1 cellular context compared by ENCODE assay signal in the genomic region with DNA sequence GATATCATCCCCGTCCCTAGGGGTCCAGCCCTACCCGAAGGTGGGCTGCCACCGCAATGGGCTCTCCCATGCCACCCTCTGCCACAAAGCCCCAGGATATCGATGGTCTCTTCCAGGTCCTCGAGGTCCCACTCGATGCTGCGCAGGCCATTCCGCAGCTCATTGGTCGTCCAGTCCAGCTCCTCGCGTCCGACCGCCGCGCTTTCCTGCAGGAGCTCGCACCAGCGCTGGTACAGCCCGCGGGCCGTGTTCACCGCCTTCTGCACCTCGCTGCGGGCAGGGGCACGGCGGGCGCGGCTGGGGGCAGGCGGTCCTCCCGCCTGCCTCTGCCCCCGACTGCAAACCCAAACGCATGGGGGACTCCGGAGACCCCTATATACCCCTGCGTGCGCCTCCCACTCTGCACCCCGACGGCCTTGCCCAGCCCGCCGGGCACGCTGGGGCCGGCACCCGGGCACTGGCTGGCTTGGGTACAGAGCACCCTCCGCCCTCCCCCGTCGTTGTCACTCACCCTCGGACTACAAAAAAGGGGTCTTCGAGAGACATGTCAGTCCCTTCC.
TF ChIP-seq lines count a peak whose summit lies in the region.

No MANE protein-coding gene starts in this region.

TF ChIP-seq in HEK293, 187 proteins besides CTCF, POLR2A, EP300 and RAD21 (continued from another document):
- TF ChIP-seq, protein P1, sequence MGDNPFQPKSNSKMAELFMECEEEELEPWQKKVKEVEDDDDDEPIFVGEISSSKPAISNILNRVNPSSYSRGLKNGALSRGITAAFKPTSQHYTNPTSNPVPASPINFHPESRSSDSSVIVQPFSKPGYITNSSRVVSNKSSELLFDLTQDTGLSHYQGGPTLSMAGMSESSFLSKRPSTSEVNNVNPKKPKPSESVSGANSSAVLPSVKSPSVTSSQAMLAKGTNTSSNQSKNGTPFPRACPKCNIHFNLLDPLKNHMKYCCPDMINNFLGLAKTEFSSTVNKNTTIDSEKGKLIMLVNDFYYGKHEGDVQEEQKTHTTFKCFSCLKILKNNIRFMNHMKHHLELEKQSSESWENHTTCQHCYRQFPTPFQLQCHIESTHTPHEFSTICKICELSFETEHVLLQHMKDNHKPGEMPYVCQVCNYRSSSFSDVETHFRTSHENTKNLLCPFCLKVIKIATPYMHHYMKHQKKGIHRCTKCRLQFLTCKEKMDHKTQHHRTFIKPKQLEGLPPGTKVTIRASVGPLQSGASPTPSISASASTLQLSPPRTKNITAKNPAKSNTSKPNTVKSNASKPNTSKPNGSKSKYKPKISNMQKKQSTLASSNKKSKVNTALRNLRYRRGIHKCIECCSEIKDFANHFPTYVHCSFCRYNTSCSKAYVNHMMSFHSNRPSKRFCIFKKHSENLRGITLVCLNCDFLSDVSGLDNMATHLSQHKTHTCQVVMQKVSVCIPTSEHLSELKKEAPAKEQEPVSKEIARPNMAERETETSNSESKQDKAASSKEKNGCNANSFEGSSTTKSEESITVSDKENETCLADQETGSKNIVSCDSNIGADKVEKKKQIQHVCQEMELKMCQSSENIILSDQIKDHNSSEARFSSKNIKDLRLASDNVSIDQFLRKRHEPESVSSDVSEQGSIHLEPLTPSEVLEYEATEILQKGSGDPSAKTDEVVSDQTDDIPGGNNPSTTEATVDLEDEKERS (tag by site-specific recombination; IDR thresholded peaks at IDR 0.05) = no peak
- TF ChIP-seq ZNF561 (tag by site-specific recombination; IDR thresholded peaks at IDR 0.05; ENCODE audit: borderline replicate concordance) (no peak), ZNF202 (tag by site-specific recombination; IDR thresholded peaks at IDR 0.05; ENCODE audit: borderline replicate concordance) (no peak), GFI1B (tag by site-specific recombination; IDR thresholded peaks at IDR 0.05) (no peak), ZNF623 (tag by site-specific recombination; IDR thresholded peaks at IDR 0.05) (no peak), ZNF274 (IDR thresholded peaks at IDR 0.05; ENCODE audit: low read length) (no peak), ZNF274 (tag by site-specific recombination; IDR thresholded peaks at IDR 0.05; ENCODE audit: borderline replicate concordance) (no peak), MZF1 (tag by site-specific recombination; IDR thresholded peaks at IDR 0.05; ENCODE audit: borderline replicate concordance) (no peak), ZNF785 (tag by site-specific recombination; IDR thresholded peaks at IDR 0.05) (no peak), ZNF248 (tag by site-specific recombination; IDR thresholded peaks at IDR 0.05) (no peak), ZNF24 (tag by site-specific recombination; IDR thresholded peaks at IDR 0.05) (no peak), ZNF571 (tag by site-specific recombination; IDR thresholded peaks at IDR 0.05) (no peak), ZFP41 (tag by site-specific recombination; IDR thresholded peaks at IDR 0.05; ENCODE audit: borderline replicate concordance) (no peak), GLI2 (tag by site-specific recombination; IDR thresholded peaks at IDR 0.05; ENCODE audit: borderline replicate concordance, low read depth) (no peak), ZSCAN16 (tag by site-specific recombination; IDR thresholded peaks at IDR 0.05) (no peak), BCL11A (tag by site-specific recombination; IDR thresholded peaks at IDR 0.05; ENCODE audit: low read depth) (no peak), ZNF174 (tag by site-specific recombination; IDR thresholded peaks at IDR 0.05) (no peak), ZNF2 (tag by site-specific recombination; IDR thresholded peaks at IDR 0.05) (no peak), ZNF169 (tag by site-specific recombination; IDR thresholded peaks at IDR 0.05) (no peak)
- TF ChIP-seq, protein P2, sequence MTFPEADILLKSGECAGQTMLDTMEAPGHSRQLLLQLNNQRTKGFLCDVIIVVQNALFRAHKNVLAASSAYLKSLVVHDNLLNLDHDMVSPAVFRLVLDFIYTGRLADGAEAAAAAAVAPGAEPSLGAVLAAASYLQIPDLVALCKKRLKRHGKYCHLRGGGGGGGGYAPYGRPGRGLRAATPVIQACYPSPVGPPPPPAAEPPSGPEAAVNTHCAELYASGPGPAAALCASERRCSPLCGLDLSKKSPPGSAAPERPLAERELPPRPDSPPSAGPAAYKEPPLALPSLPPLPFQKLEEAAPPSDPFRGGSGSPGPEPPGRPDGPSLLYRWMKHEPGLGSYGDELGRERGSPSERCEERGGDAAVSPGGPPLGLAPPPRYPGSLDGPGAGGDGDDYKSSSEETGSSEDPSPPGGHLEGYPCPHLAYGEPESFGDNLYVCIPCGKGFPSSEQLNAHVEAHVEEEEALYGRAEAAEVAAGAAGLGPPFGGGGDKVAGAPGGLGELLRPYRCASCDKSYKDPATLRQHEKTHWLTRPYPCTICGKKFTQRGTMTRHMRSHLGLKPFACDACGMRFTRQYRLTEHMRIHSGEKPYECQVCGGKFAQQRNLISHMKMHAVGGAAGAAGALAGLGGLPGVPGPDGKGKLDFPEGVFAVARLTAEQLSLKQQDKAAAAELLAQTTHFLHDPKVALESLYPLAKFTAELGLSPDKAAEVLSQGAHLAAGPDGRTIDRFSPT (tag by site-specific recombination; IDR thresholded peaks at IDR 0.05) = peak; percentile 96
- TF ChIP-seq, protein P3, sequence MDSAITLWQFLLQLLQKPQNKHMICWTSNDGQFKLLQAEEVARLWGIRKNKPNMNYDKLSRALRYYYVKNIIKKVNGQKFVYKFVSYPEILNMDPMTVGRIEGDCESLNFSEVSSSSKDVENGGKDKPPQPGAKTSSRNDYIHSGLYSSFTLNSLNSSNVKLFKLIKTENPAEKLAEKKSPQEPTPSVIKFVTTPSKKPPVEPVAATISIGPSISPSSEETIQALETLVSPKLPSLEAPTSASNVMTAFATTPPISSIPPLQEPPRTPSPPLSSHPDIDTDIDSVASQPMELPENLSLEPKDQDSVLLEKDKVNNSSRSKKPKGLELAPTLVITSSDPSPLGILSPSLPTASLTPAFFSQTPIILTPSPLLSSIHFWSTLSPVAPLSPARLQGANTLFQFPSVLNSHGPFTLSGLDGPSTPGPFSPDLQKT (IDR thresholded peaks at IDR 0.05; ENCODE audit: borderline replicate concordance, low read depth, low read length) = no peak
- TF ChIP-seq, protein P4, sequence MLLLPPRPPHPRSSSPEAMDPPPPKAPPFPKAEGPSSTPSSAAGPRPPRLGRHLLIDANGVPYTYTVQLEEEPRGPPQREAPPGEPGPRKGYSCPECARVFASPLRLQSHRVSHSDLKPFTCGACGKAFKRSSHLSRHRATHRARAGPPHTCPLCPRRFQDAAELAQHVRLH (tag by site-specific recombination; IDR thresholded peaks at IDR 0.05) = no peak
- TF ChIP-seq, protein P5, sequence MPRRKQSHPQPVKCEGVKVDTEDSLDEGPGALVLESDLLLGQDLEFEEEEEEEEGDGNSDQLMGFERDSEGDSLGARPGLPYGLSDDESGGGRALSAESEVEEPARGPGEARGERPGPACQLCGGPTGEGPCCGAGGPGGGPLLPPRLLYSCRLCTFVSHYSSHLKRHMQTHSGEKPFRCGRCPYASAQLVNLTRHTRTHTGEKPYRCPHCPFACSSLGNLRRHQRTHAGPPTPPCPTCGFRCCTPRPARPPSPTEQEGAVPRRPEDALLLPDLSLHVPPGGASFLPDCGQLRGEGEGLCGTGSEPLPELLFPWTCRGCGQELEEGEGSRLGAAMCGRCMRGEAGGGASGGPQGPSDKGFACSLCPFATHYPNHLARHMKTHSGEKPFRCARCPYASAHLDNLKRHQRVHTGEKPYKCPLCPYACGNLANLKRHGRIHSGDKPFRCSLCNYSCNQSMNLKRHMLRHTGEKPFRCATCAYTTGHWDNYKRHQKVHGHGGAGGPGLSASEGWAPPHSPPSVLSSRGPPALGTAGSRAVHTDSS (tag by site-specific recombination; IDR thresholded peaks at IDR 0.05) = no peak
- TF ChIP-seq, protein P6, sequence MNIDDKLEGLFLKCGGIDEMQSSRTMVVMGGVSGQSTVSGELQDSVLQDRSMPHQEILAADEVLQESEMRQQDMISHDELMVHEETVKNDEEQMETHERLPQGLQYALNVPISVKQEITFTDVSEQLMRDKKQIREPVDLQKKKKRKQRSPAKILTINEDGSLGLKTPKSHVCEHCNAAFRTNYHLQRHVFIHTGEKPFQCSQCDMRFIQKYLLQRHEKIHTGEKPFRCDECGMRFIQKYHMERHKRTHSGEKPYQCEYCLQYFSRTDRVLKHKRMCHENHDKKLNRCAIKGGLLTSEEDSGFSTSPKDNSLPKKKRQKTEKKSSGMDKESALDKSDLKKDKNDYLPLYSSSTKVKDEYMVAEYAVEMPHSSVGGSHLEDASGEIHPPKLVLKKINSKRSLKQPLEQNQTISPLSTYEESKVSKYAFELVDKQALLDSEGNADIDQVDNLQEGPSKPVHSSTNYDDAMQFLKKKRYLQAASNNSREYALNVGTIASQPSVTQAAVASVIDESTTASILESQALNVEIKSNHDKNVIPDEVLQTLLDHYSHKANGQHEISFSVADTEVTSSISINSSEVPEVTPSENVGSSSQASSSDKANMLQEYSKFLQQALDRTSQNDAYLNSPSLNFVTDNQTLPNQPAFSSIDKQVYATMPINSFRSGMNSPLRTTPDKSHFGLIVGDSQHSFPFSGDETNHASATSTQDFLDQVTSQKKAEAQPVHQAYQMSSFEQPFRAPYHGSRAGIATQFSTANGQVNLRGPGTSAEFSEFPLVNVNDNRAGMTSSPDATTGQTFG (tag by site-specific recombination; IDR thresholded peaks at IDR 0.05; ENCODE audit: borderline replicate concordance) = no peak
- TF ChIP-seq, protein P7, sequence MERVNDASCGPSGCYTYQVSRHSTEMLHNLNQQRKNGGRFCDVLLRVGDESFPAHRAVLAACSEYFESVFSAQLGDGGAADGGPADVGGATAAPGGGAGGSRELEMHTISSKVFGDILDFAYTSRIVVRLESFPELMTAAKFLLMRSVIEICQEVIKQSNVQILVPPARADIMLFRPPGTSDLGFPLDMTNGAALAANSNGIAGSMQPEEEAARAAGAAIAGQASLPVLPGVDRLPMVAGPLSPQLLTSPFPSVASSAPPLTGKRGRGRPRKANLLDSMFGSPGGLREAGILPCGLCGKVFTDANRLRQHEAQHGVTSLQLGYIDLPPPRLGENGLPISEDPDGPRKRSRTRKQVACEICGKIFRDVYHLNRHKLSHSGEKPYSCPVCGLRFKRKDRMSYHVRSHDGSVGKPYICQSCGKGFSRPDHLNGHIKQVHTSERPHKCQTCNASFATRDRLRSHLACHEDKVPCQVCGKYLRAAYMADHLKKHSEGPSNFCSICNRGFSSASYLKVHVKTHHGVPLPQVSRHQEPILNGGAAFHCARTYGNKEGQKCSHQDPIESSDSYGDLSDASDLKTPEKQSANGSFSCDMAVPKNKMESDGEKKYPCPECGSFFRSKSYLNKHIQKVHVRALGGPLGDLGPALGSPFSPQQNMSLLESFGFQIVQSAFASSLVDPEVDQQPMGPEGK (tag by site-specific recombination; IDR thresholded peaks at IDR 0.05) = 0 out of 2 replicates have a peak, but pooled peaks have one; percentile 90
